ENCODE assay signal across 8 cellular contexts in genomic region chr18:3703732-3704176, GRCh38.
DNase-seq lines count a peak whose midpoint lies in the region; ATAC-seq, FAIRE-seq and TF ChIP-seq lines count a peak whose summit lies in the region.

No MANE protein-coding gene starts in this region.

- H3K4me2 ChIP-seq in skeletal muscle satellite cell (ENCODE audit: low read length), result peak overlapping the region; percentile 54

- no peaks in the 10 kb centered on the region for H3K36me3 Mint-ChIP-seq in effector memory CD8-positive, alpha-beta T cell (ENCODE audit: insufficient read depth)

- POLR2A ChIA-PET in A673 (lab: Charles Lee; ENCODE audit: low non-redundant PET), result no interaction called here

- no peak for FAIRE-seq in GM12891 (lab: Jason Lieb, UNC)

- H3K27ac Mint-ChIP-seq in effector memory CD8-positive, alpha-beta T cell, result no peak overlapping the region

- H3K36me3 ChIP-seq in A673 (ENCODE audit: insufficient read depth, low read length, poor library complexity, severe bottlenecking) (peaks cover 57% of the 10 kb centered on the region), skeletal muscle satellite cell (ENCODE audit: insufficient read depth, low read length) (no peaks in the 10 kb centered on the region)

- BruUV-seq in A673 (replicated peaks; lab: Mats Ljungman, UMichigan), result no TSS peak

- peak; percentile 92 for DNase-seq in A673 (ENCODE audit: low spot score)
- peak; percentile 23 for DNase-seq in GM04504 (ENCODE audit: low read depth)
- peak; percentile 66 for DNase-seq in NCI-H460 (ENCODE audit: extremely low read depth, low read depth)
- peak in 44 of 58 donors; percentile 6 to 81 (median 42) for DNase-seq in anterior cingulate cortex (lab: John Stamatoyannopoulos, UW)
- peak; percentile 29 to 70 for DNase-seq in hippocampal formation (lab: John Stamatoyannopoulos, UW)
- DNase-seq in GM12891 (ENCODE audit: insufficient read length, low spot score), result no peak
- no peak for DNase-seq in effector memory CD8-positive, alpha-beta T cell

- intact Hi-C loops in A673 (cut with micrococcal nuclease; ENCODE audit: unreplicated experiment), result loop anchor here (2.0 kb wide), 1 partner anchor 37 kb away; no protein-coding TSS in a partner anchor

- no peak for TF ChIP-seq POLR2A in GM12891 (IDR thresholded peaks at IDR 0.05; ENCODE audit: low read depth, low read length)

- peaks cover 0 to 7% of the 10 kb centered on the region in 2 donors for H3K4me1 Mint-ChIP-seq in effector memory CD8-positive, alpha-beta T cell (ENCODE audit: low read depth in 2 of 2)

- CTCF ChIA-PET in A673 (lab: Charles Lee), result interaction anchor here (1.1 to 1.3 kb wide), 2 partner anchors 68 to 166 kb away, joined by 4 to 6 read pairs; no protein-coding TSS in a partner anchor

- H3K4me3 ChIP-seq in A673 (ENCODE audit: low read depth, low read length, poor library complexity, severe bottlenecking) (no peak overlapping the region), skeletal muscle satellite cell (ENCODE audit: low read length) (no peak overlapping the region)

- no peak overlapping the region for H3K4me3 Mint-ChIP-seq in effector memory CD8-positive, alpha-beta T cell

- H3K4me1 ChIP-seq in A673 (ENCODE audit: insufficient read depth, low read length, poor library complexity, severe bottlenecking) (peaks cover 32% of the 10 kb centered on the region), skeletal muscle satellite cell (ENCODE audit: control insufficient read depth, insufficient read depth, low read length) (no peaks in the 10 kb centered on the region)

- ATAC-seq in effector memory CD8-positive, alpha-beta T cell (replicated peaks), result no peak

- peak overlapping the region; percentile 69 for H3K27ac ChIP-seq in A673 (ENCODE audit: low read depth, low read length, poor library complexity, severe bottlenecking)

- H3K9me3 ChIP-seq in A673 (ENCODE audit: low read depth, low read length, poor library complexity, severe bottlenecking), result no peaks in the 10 kb centered on the region
- H3K9me3 ChIP-seq in skeletal muscle satellite cell (replicated peaks; ENCODE audit: low read length), result no peaks in the 10 kb centered on the region

- TF ChIP-seq CTCF in A673 (conservative IDR thresholded peaks at IDR 0.05; ENCODE audit: low read depth, low read length), result peak; percentile 83

- no peak overlapping the region for H3K9ac ChIP-seq in skeletal muscle satellite cell (ENCODE audit: low read depth, low read length)

- H3K9me3 Mint-ChIP-seq in effector memory CD8-positive, alpha-beta T cell, result no peaks in the 10 kb centered on the region

- H3K27me3 Mint-ChIP-seq in effector memory CD8-positive, alpha-beta T cell, result peaks cover 53 to 66% of the 10 kb centered on the region in 2 donors

- H3K27me3 ChIP-seq in A673 (replicated peaks; ENCODE audit: insufficient read depth, low read depth, low read length, poor library complexity), result no peaks in the 10 kb centered on the region
- peaks cover 48% of the 10 kb centered on the region for H3K27me3 ChIP-seq in skeletal muscle satellite cell (ENCODE audit: control insufficient read depth, insufficient read depth, low read length)

TF ChIP-seq in GM12891, 5 proteins besides CTCF, POLR2A, EP300 and RAD21:
- TF ChIP-seq SPI1 (IDR thresholded peaks at IDR 0.05; ENCODE audit: low read depth, low read length) (no peak), POLR2AphosphoS5 (IDR thresholded peaks at IDR 0.05; ENCODE audit: low read depth, low read length) (no peak), POU2F2 (IDR thresholded peaks at IDR 0.05; ENCODE audit: low read depth, low read length) (no peak), PAX5 (IDR thresholded peaks at IDR 0.05; ENCODE audit: insufficient read depth, low read length, severe bottlenecking) (no peak), TAF1 (IDR thresholded peaks at IDR 0.05; ENCODE audit: low read depth, low read length) (no peak)
TF ChIP-seq in GM12891: peak in this region for 0.

Comparison
In these comparisons a context has a peak if more than half of its experiments do, and no peak if none do; other contexts are left out.
1. DNase-seq: peak in A673 (single experiment), GM04504 (single experiment), NCI-H460 (single experiment), anterior cingulate cortex (44 of 58) and hippocampal formation (2 of 2); none in GM12891 (single experiment) and effector memory CD8-positive, alpha-beta T cell (0 of 3).